10 cellular contexts compared by ENCODE assay signal in the genomic region with DNA sequence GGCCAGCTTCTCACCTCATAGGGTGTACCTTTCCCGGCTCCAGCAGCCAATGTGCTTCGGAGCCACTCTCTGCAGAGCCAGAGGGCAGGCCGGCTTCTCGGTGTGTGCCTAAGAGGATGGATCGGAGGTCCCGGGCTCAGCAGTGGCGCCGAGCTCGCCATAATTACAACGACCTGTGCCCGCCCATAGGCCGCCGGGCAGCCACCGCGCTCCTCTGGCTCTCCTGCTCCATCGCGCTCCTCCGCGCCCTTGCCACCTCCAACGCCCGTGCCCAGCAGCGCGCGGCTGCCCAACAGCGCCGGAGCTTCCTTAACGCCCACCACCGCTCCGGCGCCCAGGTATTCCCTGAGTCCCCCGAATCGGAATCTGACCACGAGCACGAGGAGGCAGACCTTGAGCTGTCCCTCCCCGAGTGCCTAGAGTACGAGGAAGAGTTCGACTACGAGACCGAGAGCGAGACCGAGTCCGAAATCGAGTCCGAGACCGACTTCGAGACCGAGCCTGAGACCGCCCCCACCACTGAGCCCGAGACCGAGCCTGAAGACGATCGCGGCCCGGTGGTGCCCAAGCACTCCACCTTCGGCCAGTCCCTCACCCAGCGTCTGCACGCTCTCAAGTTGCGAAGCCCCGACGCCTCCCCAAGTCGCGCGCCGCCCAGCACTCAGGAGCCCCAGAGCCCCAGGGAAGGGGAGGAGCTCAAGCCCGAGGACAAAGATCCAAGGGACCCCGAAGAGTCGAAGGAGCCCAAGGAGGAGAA. TPM values are rescaled to one million over a fixed set of nuclear protein-coding genes. Genes with fewer than 3 reads are reported as not detected.
DNase-seq lines count a peak whose midpoint lies in the region; ATAC-seq and TF ChIP-seq lines count a peak whose summit lies in the region.
"Had no signal": no experiment of that assay in that cellular context is flagged by ENCODE, and none has a peak within 500 bp of the region (broad histone marks: within the 10 kb centered on the region; RNA-seq: fewer than 3 reads in every experiment).

No MANE protein-coding gene starts in this region.

- H2AFZ ChIP-seq in OCI-LY3 (ENCODE audit: low read depth, low read length) = no peak overlapping the region

- peak overlapping the region; percentile 55; the same call in 1 of the 2 replicates for H3K4me2 ChIP-seq in OCI-LY3 (ENCODE audit: low read length)

- H3K36me3 Mint-ChIP-seq in progenitor cell of endocrine pancreas (ENCODE audit: insufficient read depth) = peaks cover 17% of the 10 kb centered on the region

- ATAC-seq in GM21737 (IDR thresholded peaks at IDR 0.05; ENCODE audit: unreplicated experiment) = no peak

- H3K4me3 ChIP-seq in OCI-LY3 (ENCODE audit: low read length) = no peak overlapping the region; the same call in 1 of the 2 replicates
- peak overlapping the region; percentile 8 for H3K4me3 ChIP-seq in endocrine pancreas (ENCODE audit: control insufficient read depth, insufficient read depth, low read length)

- H3K79me2 ChIP-seq in OCI-LY3 (ENCODE audit: low read length) = no peaks in the 10 kb centered on the region; the same call in 1 of the 2 replicates

- peaks cover 15% of the 10 kb centered on the region for H3K27me3 ChIP-seq in OCI-LY3 (ENCODE audit: low read depth, low read length)
- no peaks in the 10 kb centered on the region for H3K27me3 ChIP-seq in endocrine pancreas (ENCODE audit: control insufficient read depth, insufficient read depth, low read length)

- TF ChIP-seq CTCF in OCI-LY3 (IDR thresholded peaks at IDR 0.05; ENCODE audit: low read depth, low read length) (no peak), progenitor cell of endocrine pancreas (IDR thresholded peaks at IDR 0.05; ENCODE audit: unreplicated experiment) (no peak)

- H3K9me3 ChIP-seq in OCI-LY3 (ENCODE audit: insufficient read depth, low read length) (no peaks in the 10 kb centered on the region), endocrine pancreas (ENCODE audit: control insufficient read depth, low read length) (no peaks in the 10 kb centered on the region)

- no peak overlapping the region for H3K27ac ChIP-seq in OCI-LY3 (ENCODE audit: low read length)
- H3K27ac ChIP-seq: epithelial cell of prostate had no signal

- H3K4me1 ChIP-seq in OCI-LY3 (ENCODE audit: low read length) (no peaks in the 10 kb centered on the region), endocrine pancreas (ENCODE audit: control insufficient read depth, insufficient read depth, low read length) (no peaks in the 10 kb centered on the region)

- H3K4me1 Mint-ChIP-seq in progenitor cell of endocrine pancreas (ENCODE audit: low read depth) = peaks cover 8% of the 10 kb centered on the region

- H3K27ac Mint-ChIP-seq in progenitor cell of endocrine pancreas = no peak overlapping the region

- peak overlapping the region; percentile 50 for H3K4me3 Mint-ChIP-seq in progenitor cell of endocrine pancreas (ENCODE audit: low read depth)

- H3K9ac ChIP-seq in OCI-LY3 (ENCODE audit: low read length) = no peak overlapping the region
- H3K9ac ChIP-seq in endocrine pancreas (ENCODE audit: control insufficient read depth, insufficient read depth, low read length) = peak overlapping the region; percentile 89

- peak; percentile 51 for DNase-seq in NCI-H2171 treated with DMSO at 0.1 percent for 48 hours (lab: John Stamatoyannopoulos, UW)
- no peak for DNase-seq in NCI-H2171 (lab: John Stamatoyannopoulos, UW)
- no peak for DNase-seq in progenitor cell of endocrine pancreas (ENCODE audit: low spot score, unreplicated experiment)
- no peak for DNase-seq in mesenteric fat pad (ENCODE audit: low spot score)
- no peak for DNase-seq in T-helper 9 cell
- DNase-seq: GF-D8 had no signal

- H3K27me3 Mint-ChIP-seq in progenitor cell of endocrine pancreas = peaks cover 71% of the 10 kb centered on the region

- H3K9me3 Mint-ChIP-seq in progenitor cell of endocrine pancreas (ENCODE audit: low read depth) = no peaks in the 10 kb centered on the region

- no peaks in the 10 kb centered on the region; the same call in 1 of the 2 replicates for H4K20me1 ChIP-seq in OCI-LY3 (ENCODE audit: insufficient read depth, low read length)

- H3K36me3 ChIP-seq in OCI-LY3 (replicated peaks; ENCODE audit: low read depth, low read length) (no peaks in the 10 kb centered on the region), endocrine pancreas (ENCODE audit: control insufficient read depth, insufficient read depth, low read length) (peaks cover 2% of the 10 kb centered on the region)

RNA-seq across cellular contexts. Expression of gene GNAS-AS1, which starts 10.5 kb away (rescaled TPM):
- 4.3 and 4.4 TPM in 2 replicates for total RNA-seq in progenitor cell of endocrine pancreas
- 0.42 TPM for total RNA-seq in mesenteric fat pad

RNA-seq across cellular contexts. Expression of gene GNAS, which starts 12.3 kb away (rescaled TPM):
- total RNA-seq in progenitor cell of endocrine pancreas (1,570 and 1,613 TPM in 2 replicates), mesenteric fat pad (697 TPM)
